17 cellular contexts compared by ENCODE assay signal in the genomic region with DNA sequence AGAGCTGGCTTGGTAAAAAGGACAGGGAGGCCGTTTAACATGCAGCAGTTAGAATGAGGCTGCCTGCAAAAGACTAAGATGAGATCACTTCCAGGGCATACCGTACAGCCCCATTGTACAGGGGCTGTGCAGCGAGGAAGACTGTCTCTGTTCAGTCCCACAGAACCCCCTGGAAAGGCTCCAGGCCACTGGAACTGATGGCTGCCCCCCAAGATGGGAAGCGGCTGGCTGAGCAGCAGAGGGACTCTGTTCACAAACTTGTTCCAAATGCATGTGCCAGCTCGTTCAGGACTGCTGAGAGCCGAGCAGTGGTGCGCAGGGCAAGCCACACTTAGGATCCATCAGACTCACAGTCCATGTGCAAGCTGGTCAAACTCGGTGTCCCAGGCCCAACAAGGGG.
A peak's percentile ranks its signal among the peaks of the same experiment; 100 is the strongest.
DNase-seq lines count a peak whose midpoint lies in the region; ATAC-seq lines count a peak whose summit lies in the region.
"Had no signal": no experiment of that assay in that cellular context is flagged by ENCODE, and none has a peak within 500 bp of the region (broad histone marks: within the 10 kb centered on the region; RNA-seq: fewer than 3 reads in every experiment).

No MANE protein-coding gene starts in this region.

- 56% methylated on average over 8 of the region's 8 CpGs for WGBS in right cardiac atrium

- DNase-seq in NCI-H446 treated with DMSO at 0.1 percent for 48 hours (lab: John Stamatoyannopoulos, UW): peak; percentile 54
- DNase-seq in cerebellar cortex (ENCODE audit: low spot score): peak; percentile 47
- peak in 2 of 3 donors; percentile 50 to 60 for DNase-seq in right cardiac atrium
- DNase-seq in substantia nigra (lab: John Stamatoyannopoulos, UW): peak in 29 of 49 donors; percentile 24 to 79 (median 51)
- DNase-seq in epidermal melanocyte (ENCODE audit: insufficient read length, low spot score): no peak
- no peak for DNase-seq in activated T-cell treated with anti-CD3 and anti-CD28 coated beads, Interleukin-2, amount 50 U/mL, for 1 hour
- no peak for DNase-seq in NCI-H1417 (lab: John Stamatoyannopoulos, UW)
- DNase-seq: activated CD8-positive, alpha-beta memory T cell treated with anti-CD3 and anti-CD28 coated beads, Interleukin-2, amount 50 U/mL, for 48 hours; activated naive CD4-positive, alpha-beta T cell treated with anti-CD3 and anti-CD28 coated beads for 36 hours; DMS79 treated with DMSO at 0.1 percent for 48 hours; islet precursor cell; NCI-H2107; stimulated activated CD4-positive, alpha-beta T cell treated with anti-CD3 and anti-CD28 coated beads, Interleukin-15, amount 100 ng/mL, for 24 hours had no signal

- no peak for ATAC-seq in right cardiac atrium
- ATAC-seq: mucosa of descending colon had no signal

- H3K4me3 ChIP-seq in right cardiac atrium (ENCODE audit: low read length): no peak overlapping the region
- H3K4me3 ChIP-seq: mucosa of descending colon, stomach had no signal

- intact Hi-C loops in right cardiac atrium (cut with DNase I): no loop called here

- H3K27ac ChIP-seq in right cardiac atrium (ENCODE audit: low read length) (peak overlapping the region; percentile 18), substantia nigra (ENCODE audit: low read depth, low read length, poor library complexity, severe bottlenecking) (peak overlapping the region; percentile 67)
- H3K27ac ChIP-seq: epithelial cell of prostate, parathyroid adenoma had no signal

- peaks cover 54% of the 10 kb centered on the region for H3K4me1 ChIP-seq in right cardiac atrium (ENCODE audit: control insufficient read depth, insufficient read depth, low read length)

- H3K27me3 ChIP-seq in right cardiac atrium (ENCODE audit: control insufficient read depth, insufficient read depth): no peaks in the 10 kb centered on the region
- H3K27me3 ChIP-seq: stomach had no signal

- no peaks in the 10 kb centered on the region for H3K9me3 ChIP-seq in right cardiac atrium (ENCODE audit: control insufficient read depth, low read length)
- H3K9me3 ChIP-seq: mucosa of descending colon, stomach had no signal

Comparison
In these comparisons a context has a peak if more than half of its experiments do, and no peak if none do; other contexts are left out.
1. DNase-seq: peak in NCI-H446 treated with DMSO at 0.1 percent for 48 hours (single experiment), cerebellar cortex (single experiment), right cardiac atrium (2 of 3) and substantia nigra (29 of 49); none in epidermal melanocyte (single experiment), activated T-cell treated with anti-CD3 and anti-CD28 coated beads, Interleukin-2, amount 50 U/mL, for 1 hour (single experiment) and NCI-H1417 (0 of 3).